7 cellular contexts compared by ENCODE assay signal in the genomic region with DNA sequence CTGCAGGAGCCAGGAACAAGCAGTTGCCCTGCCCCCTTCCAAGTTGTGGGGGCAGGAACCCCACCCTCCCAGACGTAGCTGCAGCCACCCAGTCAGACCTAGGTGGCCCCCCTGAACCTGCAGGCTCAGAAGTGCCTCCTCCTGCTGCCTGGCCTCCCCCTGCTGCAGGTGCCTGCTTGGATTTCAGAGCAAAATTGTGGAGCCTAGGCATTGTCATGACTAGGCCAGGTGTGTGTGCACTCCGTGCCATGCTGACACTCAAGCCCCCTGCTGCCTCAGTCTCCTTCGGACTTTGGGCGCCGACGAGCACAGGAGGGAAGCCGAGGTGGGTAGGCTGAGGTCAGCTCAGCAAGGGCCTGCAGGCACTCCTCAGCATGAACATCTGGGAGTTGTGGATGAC.
"Had no signal": no experiment of that assay in that cellular context is flagged by ENCODE, and none has a peak within 500 bp of the region (broad histone marks: within the 10 kb centered on the region; RNA-seq: fewer than 3 reads in every experiment).

No MANE protein-coding gene starts in this region.

- H3K4me3 ChIP-seq: GM23338 had no signal

- ATAC-seq: GM23338 had no signal

- H3K4me3 Mint-ChIP-seq: GM23338, H9 had no signal

- H3K27ac Mint-ChIP-seq: GM23338, H9 had no signal

- H3K4me2 ChIP-seq: GM23338 had no signal

- H2AFZ ChIP-seq: GM23338 had no signal

- FAIRE-seq: H1, H54, HTR-8/SVneo had no signal

- DNase-seq: H9, HCEC 1CT, IMR-90 had no signal
